Comparison of ENCODE assay signal across 8 cellular contexts in the genomic region with DNA sequence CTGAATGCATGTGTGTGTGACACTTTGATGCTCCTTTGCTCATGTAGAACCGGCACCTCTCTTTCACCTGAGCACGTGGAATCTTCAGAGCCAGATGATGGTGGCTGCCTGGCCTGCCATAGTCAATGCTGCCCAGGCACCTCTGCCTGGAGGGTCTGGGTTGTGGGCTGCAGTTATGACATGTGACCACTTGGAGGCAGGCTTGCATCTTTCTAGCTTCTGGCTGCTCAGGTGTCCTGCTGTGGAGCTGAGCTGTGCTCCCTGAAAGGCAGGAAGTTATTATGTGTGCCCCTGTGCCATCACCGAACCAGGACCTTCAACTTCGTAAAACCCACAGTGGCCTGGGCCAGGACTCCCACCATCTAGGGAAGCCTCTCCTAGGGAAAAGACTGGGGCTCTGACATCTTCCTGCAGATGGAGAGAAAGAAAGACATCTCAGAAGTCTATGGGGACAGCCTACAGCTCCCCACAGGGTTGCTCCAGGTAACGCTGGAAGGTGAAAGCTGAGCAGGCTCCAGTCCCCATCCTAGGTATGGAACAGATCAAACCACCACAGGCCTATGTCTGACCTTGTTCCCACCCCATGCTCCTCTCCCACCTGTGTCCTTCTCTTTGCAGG. TPM values are rescaled to one million over a fixed set of nuclear protein-coding genes. Genes with fewer than 3 reads are reported as not detected.
A peak's percentile ranks its signal among the peaks of the same experiment; 100 is the strongest.
DNase-seq lines count a peak whose midpoint lies in the region; ATAC-seq and TF ChIP-seq lines count a peak whose summit lies in the region.

No MANE protein-coding gene starts in this region.

- H3K9me3 ChIP-seq in BLaER1 treated with 17β-estradiol and CSF1 and Interleukin-3, amounts not matched to agents 10 nM and 100 nM (replicated peaks in 1 of 11), result no peaks in the 10 kb centered on the region
- no peaks in the 10 kb centered on the region for H3K9me3 ChIP-seq in lung (ENCODE audit: control insufficient read depth in 2 of 2, insufficient read depth in 1 of 2, low read length in 1 of 2)

- no peaks in the 10 kb centered on the region for H3K9me3 Mint-ChIP-seq in activated CD4-positive, alpha-beta T cell treated with anti-CD3 and anti-CD28 coated beads, Interleukin-2, amount 10 ng/mL, durations not matched to agents 7 days and 5 days

- H3K27ac Mint-ChIP-seq in activated CD4-positive, alpha-beta T cell treated with anti-CD3 and anti-CD28 coated beads, Interleukin-2, amount 10 ng/mL, durations not matched to agents 7 days and 5 days, result peak overlapping the region; percentile 65

- H3K4me3 Mint-ChIP-seq in activated CD4-positive, alpha-beta T cell treated with anti-CD3 and anti-CD28 coated beads, Interleukin-2, amount 10 ng/mL, durations not matched to agents 7 days and 5 days, result no peak overlapping the region

- peaks cover 0 to 34% (median 19%) of the 10 kb centered on the region in 11 experiments; a peak in 17 of 22 replicates for H3K36me3 ChIP-seq in BLaER1 treated with 17β-estradiol and CSF1 and Interleukin-3, amounts not matched to agents 10 nM and 100 nM
- peaks cover 0 to 11% of the 10 kb centered on the region in 2 donors for H3K36me3 ChIP-seq in lung (ENCODE audit: control insufficient read depth in 2 of 2, insufficient read depth in 2 of 2, low read length in 2 of 2)

- H3K4me1 Mint-ChIP-seq in activated CD4-positive, alpha-beta T cell treated with anti-CD3 and anti-CD28 coated beads, Interleukin-2, amount 10 ng/mL, durations not matched to agents 7 days and 5 days, result peaks cover 12% of the 10 kb centered on the region

- CTCF ChIA-PET in activated CD4-positive, alpha-beta T cell treated with anti-CD3 and anti-CD28 coated beads, Interleukin-2, amount 10 ng/mL, durations not matched to agents 7 days and 5 days (lab: Charles Lee), result interaction anchor here (0.6 to 7.1 kb wide), 20 partner anchors 10 to 186 kb away, joined by 3 to 51 read pairs (median 4); no protein-coding TSS in a partner anchor

- peaks cover 38% of the 10 kb centered on the region for H3K36me3 Mint-ChIP-seq in activated CD4-positive, alpha-beta T cell treated with anti-CD3 and anti-CD28 coated beads, Interleukin-2, amount 10 ng/mL, durations not matched to agents 7 days and 5 days (ENCODE audit: low read depth)

- 24 to 28% methylated on average over 5 of the region's 5 CpGs for WGBS in lung, 2 donors

- no peak overlapping the region for H3K4me3 ChIP-seq in BLaER1 treated with 17β-estradiol and CSF1 and Interleukin-3, amounts not matched to agents 10 nM and 100 nM
- no peak overlapping the region for H3K4me3 ChIP-seq in lung

- ATAC-seq in HG03378 (IDR thresholded peaks at IDR 0.05; ENCODE audit: unreplicated experiment) (peak; percentile 77), lung (ENCODE audit: insufficient read depth, low FRiP score) (peak; percentile 68)

- peak overlapping the region in 7 of 11 experiments; percentile 3 to 72 (median 18); a peak in 8 of 22 replicates for H3K4me2 ChIP-seq in BLaER1 treated with 17β-estradiol and CSF1 and Interleukin-3, amounts not matched to agents 10 nM and 100 nM

- no peaks in the 10 kb centered on the region for H3K27me3 Mint-ChIP-seq in activated CD4-positive, alpha-beta T cell treated with anti-CD3 and anti-CD28 coated beads, Interleukin-2, amount 10 ng/mL, durations not matched to agents 7 days and 5 days

- no peak overlapping the region; a peak in 1 of 22 replicates for H3K9ac ChIP-seq in BLaER1 treated with 17β-estradiol and CSF1 and Interleukin-3, amounts not matched to agents 10 nM and 100 nM

- peaks cover 30 to 55% (median 49%) of the 10 kb centered on the region in 10 experiments for H3K4me1 ChIP-seq in BLaER1 treated with 17β-estradiol and CSF1 and Interleukin-3, amounts not matched to agents 10 nM and 100 nM
- no peaks in the 10 kb centered on the region for H3K4me1 ChIP-seq in lung (ENCODE audit: control insufficient read depth in 2 of 2, insufficient read depth in 2 of 2, low read length in 2 of 2)

- POLR2A ChIA-PET in activated CD4-positive, alpha-beta T cell treated with anti-CD3 and anti-CD28 coated beads, Interleukin-2, amount 10 ng/mL, durations not matched to agents 7 days and 5 days (lab: Charles Lee), result interaction anchor here (0.6 kb wide), 1 partner anchor 20 kb away, joined by 3 read pairs; no protein-coding TSS in a partner anchor

- H3K27ac ChIP-seq in BLaER1 treated with 17β-estradiol and CSF1 and Interleukin-3, amounts not matched to agents 10 nM and 100 nM, result peak overlapping the region in 2 of 11 experiments; percentile 7 to 12; a peak in 3 of 22 replicates
- no peak overlapping the region for H3K27ac ChIP-seq in lung (ENCODE audit: low read depth in 1 of 2, low read length in 1 of 2)

- H3K27me3 ChIP-seq in BLaER1 treated with 17β-estradiol and CSF1 and Interleukin-3, amounts not matched to agents 10 nM and 100 nM, result 0 out of 22 replicates have a peak, but pooled peaks cover 0 to 6% (median 0%) of the 10 kb centered on the region in 11 experiments
- no peaks in the 10 kb centered on the region for H3K27me3 ChIP-seq in lung (ENCODE audit: control insufficient read depth, insufficient read depth)

- TF ChIP-seq CTCF in lung (IDR thresholded peaks at IDR 0.05; ENCODE audit: control extremely low read depth, extremely low read depth), result peak; percentile 78

- H4K20me1 ChIP-seq in BLaER1 treated with 17β-estradiol and CSF1 and Interleukin-3, amounts not matched to agents 10 nM and 100 nM, result peaks cover 0 to 17% (median 0%) of the 10 kb centered on the region in 11 experiments; a peak in 2 of 22 replicates

- peak; percentile 90 for DNase-seq in GM19240 (ENCODE audit: insufficient read length, low spot score)
- peak; percentile 69 for DNase-seq in NCI-H510A treated with DMSO at 0.1 percent for 48 hours (lab: John Stamatoyannopoulos, UW)
- peak; percentile 80 for DNase-seq in activated CD4-positive, alpha-beta T cell treated with anti-CD3 and anti-CD28 coated beads, Interleukin-2, amount 10 ng/mL, durations not matched to agents 7 days and 5 days
- DNase-seq in dermis blood vessel endothelial cell, result peak; percentile 85
- DNase-seq in lung (ENCODE audit: low spot score), result peak; percentile 72
- peak; percentile 45 to 50 for DNase-seq in stimulated activated CD8-positive, alpha-beta memory T cell treated with anti-CD3 and anti-CD28 coated beads, Interleukin-2, amount 100 ng/mL, for 1 hour (ENCODE audit: low read depth in 2 of 2)

RNA-seq across cellular contexts. Expression of a gene that starts 30.2 kb away (rescaled TPM):
- 100 to 1,000 TPM; 329 to 335 TPM for total RNA-seq in activated CD4-positive, alpha-beta T cell treated with anti-CD3 and anti-CD28 coated beads, Interleukin-2, amount 10 ng/mL, durations not matched to agents 7 days and 5 days
- total RNA-seq in dermis blood vessel endothelial cell, result 0.34 and 0.79 TPM in 2 replicates
- 10 to 100 TPM; 29.6 to 48.1 TPM for total RNA-seq in lung
- polyA plus RNA-seq in lung, result 10 to 100 TPM; 20.9 to 28.5 TPM

Comparison
In these comparisons a context has a peak if more than half of its experiments do, and no peak if none do; other contexts are left out.
1. RNA of a gene that starts 30.2 kb away (total RNA-seq): 329 to 335 TPM in activated CD4-positive, alpha-beta T cell treated with anti-CD3 and anti-CD28 coated beads, Interleukin-2, amount 10 ng/mL, durations not matched to agents 7 days and 5 days and 29.6 to 48.1 TPM in lung; 0.34 to 0.79 TPM in dermis blood vessel endothelial cell; every median in the first group is over 10 times any median in the second.
2. Peak in every context shown above with its lines, with median percentiles within 50 percentile points of each other: DNase-seq.